7 cellular contexts compared by ENCODE assay signal in genomic region chr6:66086532-66086931, GRCh38.
"Had no signal": no experiment of that assay in that cellular context is flagged by ENCODE, and none has a peak within 500 bp of the region (broad histone marks: within the 10 kb centered on the region; RNA-seq: fewer than 3 reads in every experiment).

No MANE protein-coding gene starts in this region.

- ATAC-seq: K562 had no signal

- H3K27ac ChIP-seq: HL-60, KMS-11 had no signal

- H3K4me3 ChIP-seq: K562 had no signal

- FAIRE-seq: HTR-8/SVneo, K562 had no signal

- H3K4me2 ChIP-seq: KMS-11 had no signal

- DNase-seq: IMR-90, KBM-7, KG1 had no signal

- H3K9ac ChIP-seq: KMS-11 had no signal
